In genomic region chr3:104133004-104133403, GRCh38 we compare ENCODE assay signal across 21 cellular contexts.
A peak's percentile ranks its signal among the peaks of the same experiment; 100 is the strongest.
DNase-seq lines count a peak whose midpoint lies in the region; ATAC-seq, FAIRE-seq and TF ChIP-seq lines count a peak whose summit lies in the region.
"Had no signal": no experiment of that assay in that cellular context is flagged by ENCODE, and none has a peak within 500 bp of the region (broad histone marks: within the 10 kb centered on the region; RNA-seq: fewer than 3 reads in every experiment).

No MANE protein-coding gene starts in this region.

- no TSS peak for BruUV-seq in PC-9 (replicated peaks; lab: Mats Ljungman, UMichigan)

- H3K36me3 ChIP-seq in ACC112 (ENCODE audit: insufficient read depth, low read length): no peaks in the 10 kb centered on the region
- no peaks in the 10 kb centered on the region for H3K36me3 ChIP-seq in astrocyte (ENCODE audit: insufficient read depth, low read length)
- H3K36me3 ChIP-seq in left lung: no peaks in the 10 kb centered on the region
- no peaks in the 10 kb centered on the region for H3K36me3 ChIP-seq in PC-9 (ENCODE audit: low read depth)
- H3K36me3 ChIP-seq: Peyer's patch had no signal

- no peak for TF ChIP-seq CTCF in astrocyte (IDR thresholded peaks at IDR 0.05; ENCODE audit: insufficient read depth, low read depth, low read length)
- TF ChIP-seq CTCF in left lung (IDR thresholded peaks at IDR 0.05): no peak
- TF ChIP-seq CTCF in PC-9 (conservative IDR thresholded peaks at IDR 0.05): no peak

- H2AFZ ChIP-seq in ACC112 (ENCODE audit: low read length, unreplicated experiment) (peak overlapping the region; percentile 76), astrocyte (ENCODE audit: low read depth, low read length) (peak overlapping the region; percentile 20), PC-9 (no peak overlapping the region)
- H2AFZ ChIP-seq: GM23338 had no signal

- CTCF ChIA-PET in PC-9 (lab: Charles Lee): no interaction called here

- H3K4me3 ChIP-seq in ACC112 (ENCODE audit: low read depth, low read length) (no peak overlapping the region), astrocyte (ENCODE audit: insufficient read depth, low read depth, low read length) (no peak overlapping the region), left lung (no peak overlapping the region), PC-9 (no peak overlapping the region)
- H3K4me3 ChIP-seq: GM12878, GM23338, Peyer's patch had no signal

- peak; percentile 51 for ATAC-seq in HG02870 (IDR thresholded peaks at IDR 0.05; ENCODE audit: unreplicated experiment)
- peak; percentile 69 for ATAC-seq in memory B cell (ENCODE audit: low read depth)
- no peak for ATAC-seq in left lung
- ATAC-seq in HG03442 (IDR thresholded peaks at IDR 0.05; ENCODE audit: unreplicated experiment): no peak
- no peak for ATAC-seq in HG03175 (IDR thresholded peaks at IDR 0.05; ENCODE audit: unreplicated experiment)
- ATAC-seq: GM12878 had no signal

- H3K79me2 ChIP-seq in ACC112 (ENCODE audit: control insufficient read depth, insufficient read depth, low read length, unreplicated experiment) (no peaks in the 10 kb centered on the region), astrocyte (ENCODE audit: insufficient read depth, low read length) (no peaks in the 10 kb centered on the region), PC-9 (ENCODE audit: low read depth) (no peaks in the 10 kb centered on the region)

- H3K4me1 Mint-ChIP-seq in astrocyte (ENCODE audit: low read depth, unreplicated experiment) (peaks cover 14% of the 10 kb centered on the region), memory B cell (peaks cover 11% of the 10 kb centered on the region)
- H3K4me1 Mint-ChIP-seq: CD4-positive, CD25-positive, alpha-beta regulatory T cell had no signal

- H3F3A ChIP-seq in PC-9 (ENCODE audit: insufficient read depth, low read depth): no peaks in the 10 kb centered on the region

- H3K36me3 Mint-ChIP-seq in astrocyte (ENCODE audit: low read depth, unreplicated experiment) (no peaks in the 10 kb centered on the region), memory B cell (no peaks in the 10 kb centered on the region)
- H3K36me3 Mint-ChIP-seq: CD4-positive, CD25-positive, alpha-beta regulatory T cell had no signal

- H3K27ac ChIP-seq in ACC112 (ENCODE audit: low read depth, low read length): peak overlapping the region; percentile 61
- peak overlapping the region; percentile 56 for H3K27ac ChIP-seq in astrocyte (ENCODE audit: low read depth, low read length)
- H3K27ac ChIP-seq in left lung: no peak overlapping the region
- no peak overlapping the region for H3K27ac ChIP-seq in PC-9
- H3K27ac ChIP-seq: HL-60, Peyer's patch had no signal

- H4K20me1 ChIP-seq in astrocyte (ENCODE audit: insufficient read depth, low read length): no peaks in the 10 kb centered on the region
- H4K20me1 ChIP-seq in PC-9 (ENCODE audit: insufficient read depth): no peaks in the 10 kb centered on the region

- no peaks in the 10 kb centered on the region for H3K27me3 Mint-ChIP-seq in astrocyte (ENCODE audit: low read depth, unreplicated experiment)
- H3K27me3 Mint-ChIP-seq in memory B cell: no peaks in the 10 kb centered on the region
- H3K27me3 Mint-ChIP-seq: CD4-positive, CD25-positive, alpha-beta regulatory T cell had no signal

- peak overlapping the region; percentile 37 for H3K4me2 ChIP-seq in astrocyte (ENCODE audit: low read length)
- no peak overlapping the region for H3K4me2 ChIP-seq in PC-9
- H3K4me2 ChIP-seq: GM23338 had no signal

- FAIRE-seq in astrocyte (lab: Jason Lieb, UNC): no peak
- FAIRE-seq: A204.1, GM12878, GM18507 had no signal

- H3K9me3 Mint-ChIP-seq in astrocyte (ENCODE audit: unreplicated experiment): no peaks in the 10 kb centered on the region
- peaks cover 12% of the 10 kb centered on the region for H3K9me3 Mint-ChIP-seq in memory B cell
- H3K9me3 Mint-ChIP-seq: GM23338 had no signal

- H3K27me3 ChIP-seq in ACC112 (ENCODE audit: insufficient read depth, low read length): no peaks in the 10 kb centered on the region
- H3K27me3 ChIP-seq in astrocyte (ENCODE audit: insufficient read depth, low read length): no peaks in the 10 kb centered on the region
- no peaks in the 10 kb centered on the region for H3K27me3 ChIP-seq in left lung
- H3K27me3 ChIP-seq in PC-9 (ENCODE audit: insufficient read depth, low read depth): no peaks in the 10 kb centered on the region
- H3K27me3 ChIP-seq: Peyer's patch had no signal

- intact Hi-C loops in left lung (cut with DNase I): no loop called here
- intact Hi-C loops in PC-9 (cut with micrococcal nuclease; ENCODE audit: unreplicated experiment): no loop called here

- H3K4me1 ChIP-seq in ACC112 (ENCODE audit: control insufficient read depth, insufficient read depth, low read length, unreplicated experiment): peaks cover 12% of the 10 kb centered on the region
- no peaks in the 10 kb centered on the region for H3K4me1 ChIP-seq in astrocyte (ENCODE audit: insufficient read depth, low read length)
- H3K4me1 ChIP-seq in left lung: no peaks in the 10 kb centered on the region
- H3K4me1 ChIP-seq in PC-9 (replicated peaks; ENCODE audit: insufficient read depth): no peaks in the 10 kb centered on the region
- H3K4me1 ChIP-seq: Peyer's patch had no signal

- DNase-seq in astrocyte (ENCODE audit: low read depth) (no peak), memory B cell (ENCODE audit: low spot score in 2 of 2) (no peak), left lung (no peak), PC-9 (no peak)
- DNase-seq: CD4-positive, CD25-positive, alpha-beta regulatory T cell; KBM-7; NCI-H1092 treated with DMSO at 0.1 percent for 48 hours; NCI-H1694 treated with DMSO at 0.1 percent for 48 hours; NCI-H446 treated with DMSO at 0.1 percent for 48 hours; NCI-H774; Peyer's patch; SHP77 had no signal

- H3K9ac ChIP-seq in astrocyte (ENCODE audit: low read length): peak overlapping the region; percentile 14

- POLR2A ChIA-PET in PC-9 (lab: Charles Lee; ENCODE audit: unreplicated experiment): no interaction called here

- H3K9me2 ChIP-seq in PC-9 (ENCODE audit: insufficient read depth): peaks cover 6% of the 10 kb centered on the region; the same call in 1 of the 2 replicates

- no peak overlapping the region for H3K27ac Mint-ChIP-seq in astrocyte (ENCODE audit: unreplicated experiment)
- peak overlapping the region; percentile 46 for H3K27ac Mint-ChIP-seq in memory B cell
- H3K27ac Mint-ChIP-seq: CD4-positive, CD25-positive, alpha-beta regulatory T cell; GM23338 had no signal

- H3K4me3 Mint-ChIP-seq in astrocyte (ENCODE audit: unreplicated experiment): no peak overlapping the region
- no peak overlapping the region for H3K4me3 Mint-ChIP-seq in memory B cell
- H3K4me3 Mint-ChIP-seq: GM23338 had no signal

- H3K9me3 ChIP-seq in astrocyte (ENCODE audit: insufficient read depth, low read depth, low read length): no peaks in the 10 kb centered on the region
- H3K9me3 ChIP-seq in left lung: peaks cover 0 to 8% of the 10 kb centered on the region in 2 donors
- no peaks in the 10 kb centered on the region for H3K9me3 ChIP-seq in PC-9 (ENCODE audit: insufficient read depth, low read depth)
- H3K9me3 ChIP-seq: Peyer's patch had no signal

Comparison
In these comparisons a context has a peak if more than half of its experiments do, and no peak if none do; other contexts are left out.
1. H3K27ac ChIP-seq: peak in ACC112 (single experiment) and astrocyte (single experiment); none in left lung (0 of 2) and PC-9 (single experiment).
2. ATAC-seq: peak in HG02870 (single experiment) and memory B cell (single experiment); none in left lung (single experiment), HG03442 (single experiment) and HG03175 (single experiment).